27 cellular contexts compared by ENCODE assay signal in the genomic region with DNA sequence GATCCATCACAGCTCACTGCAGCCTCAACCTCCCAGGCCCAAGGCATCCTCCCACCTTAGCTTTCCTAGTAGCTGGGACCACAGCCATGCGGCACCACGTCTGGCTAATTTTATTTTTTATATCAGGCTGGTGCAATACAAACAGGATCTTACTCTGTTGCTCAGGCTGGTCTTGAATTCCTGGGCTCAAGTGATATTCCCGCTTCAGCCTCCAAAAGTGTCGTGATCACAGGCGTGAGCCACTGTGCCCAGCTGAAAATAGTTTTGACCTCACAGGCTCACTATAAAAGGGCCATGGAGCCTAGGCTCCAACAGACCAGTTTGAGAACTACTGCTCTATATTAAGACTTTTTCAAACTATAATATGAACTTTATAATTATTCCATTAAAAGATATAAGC. TPM values are rescaled to one million over a fixed set of nuclear protein-coding genes. Genes with fewer than 3 reads are reported as not detected.
DNase-seq lines count a peak whose midpoint lies in the region; ATAC-seq, FAIRE-seq and TF ChIP-seq lines count a peak whose summit lies in the region.
"Had no signal": no experiment of that assay in that cellular context is flagged by ENCODE, and none has a peak within 500 bp of the region (broad histone marks: within the 10 kb centered on the region; RNA-seq: fewer than 3 reads in every experiment).

No MANE protein-coding gene starts in this region.

- no peak overlapping the region for H3K27ac Mint-ChIP-seq in activated CD4-positive, alpha-beta T cell treated with anti-CD3 and anti-CD28 coated beads, Interleukin-2, amount 10 ng/mL, durations not matched to agents 24 days and 14 days
- no peak overlapping the region for H3K27ac Mint-ChIP-seq in activated naive CD8-positive, alpha-beta T cell treated with anti-CD3 and anti-CD28 coated beads, Interleukin-2, amount 50 U/mL, for 24 hours

- H3K36me3 ChIP-seq in heart left ventricle (peaks cover 0 to 100% (median 99%) of the 10 kb centered on the region in 9 donors), kidney (ENCODE audit: control insufficient read depth in 1 of 2, insufficient read depth in 2 of 2, low read length in 2 of 2) (peaks cover 13 to 43% of the 10 kb centered on the region in 2 donors), sigmoid colon (peaks cover 27 to 99% (median 64%) of the 10 kb centered on the region in 4 donors)

- H3K4me3 Mint-ChIP-seq in activated CD4-positive, alpha-beta T cell treated with anti-CD3 and anti-CD28 coated beads, Interleukin-2, amount 10 ng/mL, durations not matched to agents 24 days and 14 days: no peak overlapping the region
- no peak overlapping the region for H3K4me3 Mint-ChIP-seq in activated naive CD8-positive, alpha-beta T cell treated with anti-CD3 and anti-CD28 coated beads, Interleukin-2, amount 50 U/mL, for 24 hours
- H3K4me3 Mint-ChIP-seq: CD8-positive, alpha-beta memory T cell had no signal

- no peak for TF ChIP-seq CTCF in heart left ventricle (IDR thresholded peaks at IDR 0.05)
- TF ChIP-seq CTCF in kidney (IDR thresholded peaks at IDR 0.05; ENCODE audit: borderline replicate concordance, extremely low read depth, insufficient read depth): no peak
- no peak for TF ChIP-seq CTCF in sigmoid colon (IDR thresholded peaks at IDR 0.05)

- H3K36me3 Mint-ChIP-seq in activated CD4-positive, alpha-beta T cell treated with anti-CD3 and anti-CD28 coated beads, Interleukin-2, amount 10 ng/mL, durations not matched to agents 24 days and 14 days (ENCODE audit: low read depth): peaks cover 54% of the 10 kb centered on the region
- peaks cover 45% of the 10 kb centered on the region for H3K36me3 Mint-ChIP-seq in activated naive CD8-positive, alpha-beta T cell treated with anti-CD3 and anti-CD28 coated beads, Interleukin-2, amount 50 U/mL, for 24 hours (ENCODE audit: low read depth)

- intact Hi-C loops in Right ventricle myocardium inferior (cut with DNase I): no loop called here
- intact Hi-C loops in heart left ventricle (cut with DNase I): no loop called here
- intact Hi-C loops in kidney (cut with DNase I): no loop called here
- intact Hi-C loops in sigmoid colon (cut with DNase I): no loop called here
- intact Hi-C loops in activated CD4-positive, alpha-beta T cell treated with anti-CD3 and anti-CD28 coated beads, Interleukin-2, amount 10 ng/mL, durations not matched to agents 24 days and 14 days (cut with micrococcal nuclease): no loop called here

- H3K9me3 ChIP-seq in heart left ventricle (no peaks in the 10 kb centered on the region), kidney (ENCODE audit: control insufficient read depth in 1 of 2, low read length in 2 of 2) (no peaks in the 10 kb centered on the region), sigmoid colon (no peaks in the 10 kb centered on the region)
- H3K9me3 ChIP-seq: BLaER1 treated with 17β-estradiol and CSF1 and Interleukin-3, amounts not matched to agents 10 nM and 100 nM had no signal

- no peak overlapping the region for H3K4me3 ChIP-seq in heart left ventricle
- no peak overlapping the region for H3K4me3 ChIP-seq in kidney (ENCODE audit: low read length in 2 of 2)
- H3K4me3 ChIP-seq in sigmoid colon: no peak overlapping the region
- H3K4me3 ChIP-seq: BLaER1 treated with 17β-estradiol and CSF1 and Interleukin-3, amounts not matched to agents 10 nM and 100 nM; PC-9 had no signal

- peak overlapping the region in 10 of 12 donors; percentile 24 to 72 (median 56) for H3K27ac ChIP-seq in heart left ventricle
- H3K27ac ChIP-seq in kidney (ENCODE audit: low read depth in 2 of 2, low read length in 2 of 2): no peak overlapping the region
- H3K27ac ChIP-seq in sigmoid colon: no peak overlapping the region
- H3K27ac ChIP-seq: BLaER1 treated with 17β-estradiol and CSF1 and Interleukin-3, amounts not matched to agents 10 nM and 100 nM; KMS-11; PC-9 had no signal

- peaks cover 0 to 15% (median 5%) of the 10 kb centered on the region in 12 donors for H3K4me1 ChIP-seq in heart left ventricle
- H3K4me1 ChIP-seq in kidney (ENCODE audit: control insufficient read depth in 1 of 2, insufficient read depth in 1 of 2, low read depth in 1 of 2, low read length in 2 of 2): no peaks in the 10 kb centered on the region
- no peaks in the 10 kb centered on the region for H3K4me1 ChIP-seq in sigmoid colon
- H3K4me1 ChIP-seq: BLaER1 treated with 17β-estradiol and CSF1 and Interleukin-3, amounts not matched to agents 10 nM and 100 nM had no signal

- no peaks in the 10 kb centered on the region for H3K9me3 Mint-ChIP-seq in activated CD4-positive, alpha-beta T cell treated with anti-CD3 and anti-CD28 coated beads, Interleukin-2, amount 10 ng/mL, durations not matched to agents 24 days and 14 days
- H3K9me3 Mint-ChIP-seq in activated naive CD8-positive, alpha-beta T cell treated with anti-CD3 and anti-CD28 coated beads, Interleukin-2, amount 50 U/mL, for 24 hours: no peaks in the 10 kb centered on the region
- H3K9me3 Mint-ChIP-seq: CD8-positive, alpha-beta memory T cell had no signal

- TF ChIP-seq EP300 in sigmoid colon (IDR thresholded peaks at IDR 0.05): no peak

- H3K27me3 Mint-ChIP-seq in activated CD4-positive, alpha-beta T cell treated with anti-CD3 and anti-CD28 coated beads, Interleukin-2, amount 10 ng/mL, durations not matched to agents 24 days and 14 days: no peaks in the 10 kb centered on the region
- no peaks in the 10 kb centered on the region for H3K27me3 Mint-ChIP-seq in activated naive CD8-positive, alpha-beta T cell treated with anti-CD3 and anti-CD28 coated beads, Interleukin-2, amount 50 U/mL, for 24 hours
- H3K27me3 Mint-ChIP-seq: CD8-positive, alpha-beta memory T cell had no signal

- H3K4me1 Mint-ChIP-seq in activated CD4-positive, alpha-beta T cell treated with anti-CD3 and anti-CD28 coated beads, Interleukin-2, amount 10 ng/mL, durations not matched to agents 24 days and 14 days: peaks cover 3% of the 10 kb centered on the region
- peaks cover 4% of the 10 kb centered on the region for H3K4me1 Mint-ChIP-seq in activated naive CD8-positive, alpha-beta T cell treated with anti-CD3 and anti-CD28 coated beads, Interleukin-2, amount 50 U/mL, for 24 hours

- H3K9ac ChIP-seq in kidney (ENCODE audit: low read length in 2 of 2): no peak overlapping the region
- H3K9ac ChIP-seq: BLaER1 treated with 17β-estradiol and CSF1 and Interleukin-3, amounts not matched to agents 10 nM and 100 nM; KMS-11 had no signal

- FAIRE-seq in kidney (lab: Jason Lieb, UNC): no peak
- FAIRE-seq: H1, HTR-8/SVneo had no signal

- no peak for TF ChIP-seq POLR2A in heart left ventricle (IDR thresholded peaks at IDR 0.05)
- TF ChIP-seq POLR2A in sigmoid colon (IDR thresholded peaks at IDR 0.05): no peak

- ATAC-seq in Right ventricle myocardium inferior (peak; percentile 85), heart left ventricle (peak; percentile 84 to 94 (median 92))
- ATAC-seq in activated naive CD8-positive, alpha-beta T cell treated with anti-CD3 and anti-CD28 coated beads, Interleukin-2, amount 50 U/mL, for 24 hours: no peak
- ATAC-seq: HCT116 had no signal

- H3K27me3 ChIP-seq in heart left ventricle (no peaks in the 10 kb centered on the region), sigmoid colon (no peaks in the 10 kb centered on the region)
- H3K27me3 ChIP-seq: BLaER1 treated with 17β-estradiol and CSF1 and Interleukin-3, amounts not matched to agents 10 nM and 100 nM had no signal

- DNase-seq in Right ventricle myocardium inferior (ENCODE audit: missing footprints) (no peak), heart left ventricle (peak in 4 of 5 donors; percentile 25 to 69 (median 38)), kidney (peak; percentile 2), sigmoid colon (peak; percentile 21), NCI-H226 (no peak)
- no peak for DNase-seq in activated CD4-positive, alpha-beta T cell treated with anti-CD3 and anti-CD28 coated beads, Interleukin-2, amount 10 ng/mL, durations not matched to agents 24 days and 14 days
- no peak for DNase-seq in stimulated activated CD4-positive, alpha-beta T cell treated with anti-CD3 and anti-CD28 coated beads, Interleukin-4, amount 100 ng/mL, for 4 hours
- no peak for DNase-seq in activated naive CD8-positive, alpha-beta T cell treated with anti-CD3 and anti-CD28 coated beads, Interleukin-2, amount 50 U/mL, for 24 hours
- DNase-seq: ACHN; Calu3; CD8-positive, alpha-beta memory T cell; GDM1; IMR-90; NCI-H1092 treated with DMSO at 0.1 percent for 48 hours; NCI-H1436 treated with DMSO at 0.1 percent for 48 hours; NCI-H2029; NCI-H2227 treated with DMSO at 0.1 percent for 48 hours; NCI-H510A treated with DMSO at 0.1 percent for 48 hours; NCI-H748 treated with DMSO at 0.1 percent for 48 hours; PC-9; RPMI8226; SIG-M5 had no signal

- WGBS in heart left ventricle, 4 donors: 48 to 67% (median 56%) methylated on average over 5 of the region's 5 CpGs
- 95 to 96% methylated on average over 5 of the region's 5 CpGs for WGBS in sigmoid colon, 2 donors

RNA-seq across cellular contexts. Expression of a gene that starts 37.3 kb away (rescaled TPM):
- 66.4 TPM for total RNA-seq in Right ventricle myocardium inferior
- 100 to 1,000 TPM in 1 of 9 donors, 10 to 100 TPM in 8; 52.4 to 103 (median 64.3) TPM for total RNA-seq in heart left ventricle
- polyA plus RNA-seq in heart left ventricle: 10 to 100 TPM; 13.4 to 84.1 TPM
- total RNA-seq in kidney: 83.2 TPM
- 46.1 TPM for polyA plus RNA-seq in kidney (ENCODE audit: insufficient read depth, low read depth, low replicate concordance)
- 100 to 1,000 TPM in 2 of 4 donors, 10 to 100 TPM in 2; 79.0 to 136 (median 108) TPM for total RNA-seq in sigmoid colon
- 100 to 1,000 TPM in 1 of 3 donors, 10 to 100 TPM in 2; 69.4 to 105 (median 72.7) TPM for polyA plus RNA-seq in sigmoid colon
- 68.6 and 70.4 TPM in 2 replicates for total RNA-seq in activated CD4-positive, alpha-beta T cell treated with anti-CD3 and anti-CD28 coated beads, Interleukin-2, amount 10 ng/mL, durations not matched to agents 24 days and 14 days

RNA-seq across cellular contexts. Expression of a gene that starts 53.1 kb away (rescaled TPM):
- total RNA-seq in Right ventricle myocardium inferior (16.7 TPM), heart left ventricle (10 to 100 TPM; 11.4 to 28.5 (median 19.4) TPM), kidney (43.3 TPM), sigmoid colon (10 to 100 TPM; 25.5 to 44.9 (median 39.2) TPM)
- polyA plus RNA-seq in heart left ventricle (10 to 100 TPM; 19.8 to 22.2 TPM), kidney (ENCODE audit: insufficient read depth, low read depth, low replicate concordance) (46.0 TPM), sigmoid colon (100 to 1,000 TPM in 2 of 3 donors, 10 to 100 TPM in 1; 54.4 to 133 (median 114) TPM)
- total RNA-seq in activated CD4-positive, alpha-beta T cell treated with anti-CD3 and anti-CD28 coated beads, Interleukin-2, amount 10 ng/mL, durations not matched to agents 24 days and 14 days: 33.7 and 34.7 TPM in 2 replicates

Comparison
In these comparisons a context has a peak if more than half of its experiments do, and no peak if none do; other contexts are left out.
1. DNase-seq: peak in heart left ventricle (4 of 5), kidney (single experiment) and sigmoid colon (single experiment); none in Right ventricle myocardium inferior (single experiment), activated CD4-positive, alpha-beta T cell treated with anti-CD3 and anti-CD28 coated beads, Interleukin-2, amount 10 ng/mL, durations not matched to agents 24 days and 14 days (single experiment), stimulated activated CD4-positive, alpha-beta T cell treated with anti-CD3 and anti-CD28 coated beads, Interleukin-4, amount 100 ng/mL, for 4 hours (0 of 2), NCI-H226 (single experiment) and activated naive CD8-positive, alpha-beta T cell treated with anti-CD3 and anti-CD28 coated beads, Interleukin-2, amount 50 U/mL, for 24 hours (single experiment).
2. H3K27ac ChIP-seq: peak in heart left ventricle (10 of 12); none in kidney (0 of 2) and sigmoid colon (0 of 4).